ENCODE assay signal across 8 cellular contexts in the genomic region with DNA sequence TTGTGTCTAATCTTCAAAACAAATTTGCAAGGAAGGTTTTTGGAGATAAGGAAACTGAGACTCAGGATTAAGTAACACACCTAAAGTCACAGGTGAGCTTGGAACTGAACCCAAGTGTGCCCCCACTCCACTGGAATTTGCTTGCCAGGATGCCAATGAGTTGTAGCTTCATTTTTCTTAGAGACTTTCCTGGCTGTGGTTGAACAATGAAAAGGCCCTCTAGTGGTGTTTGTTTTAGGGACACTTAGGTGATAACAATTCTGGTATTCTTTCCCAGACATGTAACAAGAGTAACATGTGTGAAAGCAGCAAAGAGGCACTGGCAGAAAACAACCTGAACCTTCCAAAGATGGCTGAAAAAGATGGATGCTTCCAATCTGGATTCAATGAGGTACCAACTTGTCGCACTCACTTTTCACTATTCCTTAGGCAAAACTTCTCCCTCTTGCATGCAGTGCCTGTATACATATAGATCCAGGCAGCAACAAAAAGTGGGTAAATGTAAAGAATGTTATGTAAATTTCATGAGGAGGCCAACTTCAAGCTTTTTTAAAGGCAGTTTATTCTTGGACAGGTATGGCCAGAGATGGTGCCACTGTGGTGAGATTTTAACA. TPM values are rescaled to one million over a fixed set of nuclear protein-coding genes. Genes with fewer than 3 reads are reported as not detected.
DNase-seq lines count a peak whose midpoint lies in the region; TF ChIP-seq lines count a peak whose summit lies in the region.

No MANE protein-coding gene starts in this region.

- intact Hi-C loops in posterior cingulate gyrus (cut with DNase I) = loop anchor here (10.0 kb wide), 1 partner anchor 326 kb away; no protein-coding TSS in a partner anchor

- DNase-seq in Caki2 (ENCODE audit: low read depth) (peak; percentile 64), HAP-1 (ENCODE audit: low spot score in 2 of 2) (peak; percentile 12 to 63), SJSA1 (ENCODE audit: low read depth in 1 of 2, low spot score in 2 of 2) (peak in 1 of 2 experiments; percentile 58), hepatocyte (ENCODE audit: low spot score) (peak; percentile 56), middle frontal gyrus (ENCODE audit: extremely low spot score, low spot score) (no peak), NCI-H187 treated with DMSO at 0.1 percent for 48 hours (lab: John Stamatoyannopoulos, UW) (no peak), posterior cingulate gyrus (no peak), NCI-H128 (lab: John Stamatoyannopoulos, UW; ENCODE audit: unreplicated experiment) (no peak)

- WGBS in hepatocyte (ENCODE audit: low lambda C conversion rate, missing lambda C conversion rate) = 95% methylated on average over 1 of the region's 1 CpG

- peak overlapping the region; percentile 93 for H3K27ac ChIP-seq in SJSA1
- no peak overlapping the region for H3K27ac ChIP-seq in hepatocyte

- H4K20me1 ChIP-seq in hepatocyte (ENCODE audit: insufficient read depth, poor library complexity, severe bottlenecking) = no peaks in the 10 kb centered on the region

- in situ Hi-C loops in Caki2 (cut with HindIII; ENCODE audit: low pct_unique_long_range_greater_than_20kb, low sequenced_read_pairs) (no loop called here), HAP-1 (cut with MboI; ENCODE audit: low sequenced_read_pairs) (loop anchor here (5.0 to 25.0 kb wide), 2 partner anchors 166 to 334 kb away; no protein-coding TSS in a partner anchor)

- no peaks in the 10 kb centered on the region for H3K36me3 ChIP-seq in HAP-1 (replicated peaks)
- peaks cover 26% of the 10 kb centered on the region for H3K36me3 ChIP-seq in SJSA1
- no peaks in the 10 kb centered on the region for H3K36me3 ChIP-seq in hepatocyte (replicated peaks; ENCODE audit: insufficient read depth, low read depth)

- H3K9me2 ChIP-seq in hepatocyte (replicated peaks; ENCODE audit: insufficient read depth) = no peaks in the 10 kb centered on the region

- no peak overlapping the region for H3K4me3 ChIP-seq in HAP-1
- peak overlapping the region; percentile 54 for H3K4me3 ChIP-seq in SJSA1
- no peak overlapping the region for H3K4me3 ChIP-seq in hepatocyte

- no peak overlapping the region for H2AFZ ChIP-seq in hepatocyte

- H3K9me3 ChIP-seq in HAP-1 (no peaks in the 10 kb centered on the region), SJSA1 (replicated peaks) (no peaks in the 10 kb centered on the region), hepatocyte (ENCODE audit: low read depth) (no peaks in the 10 kb centered on the region)

- H3K4me2 ChIP-seq in hepatocyte = no peak overlapping the region

- no peaks in the 10 kb centered on the region for H3K79me2 ChIP-seq in hepatocyte

- TF ChIP-seq CTCF in hepatocyte (IDR thresholded peaks at IDR 0.05; ENCODE audit: poor library complexity) = peak; percentile 52

- H3K4me1 ChIP-seq in HAP-1 (peaks cover 8% of the 10 kb centered on the region), SJSA1 (replicated peaks) (peaks cover 66% of the 10 kb centered on the region), hepatocyte (ENCODE audit: insufficient read depth) (peaks cover 9% of the 10 kb centered on the region)

- H3K27me3 ChIP-seq in HAP-1 (ENCODE audit: low read depth) (no peaks in the 10 kb centered on the region), SJSA1 (replicated peaks) (no peaks in the 10 kb centered on the region), hepatocyte (no peaks in the 10 kb centered on the region)

RNA-seq across cellular contexts. Expression of gene IL6, which starts 1.5 kb away (rescaled TPM):
- total RNA-seq in Caki2 (2014; rRNA removed; shearing (Covaris generic); ENCODE audit: low replicate concordance) = 2.0 and 6.4 TPM in 2 replicates
- 3.3 and 5.8 TPM in 2 replicates for total RNA-seq in SJSA1 (2014; rRNA removed; shearing (Covaris generic))
- 1.6 and 4.3 TPM in 2 replicates for total RNA-seq in hepatocyte
- polyA plus RNA-seq in hepatocyte = 3.4 and 3.5 TPM in 2 replicates

Comparison
In these comparisons a context has a peak if more than half of its experiments do, and no peak if none do; other contexts are left out.
1. DNase-seq: peak in Caki2 (single experiment), HAP-1 (2 of 2) and hepatocyte (single experiment); none in middle frontal gyrus (single experiment), NCI-H187 treated with DMSO at 0.1 percent for 48 hours (single experiment), posterior cingulate gyrus (0 of 10) and NCI-H128 (single experiment).